7 cellular contexts compared by ENCODE assay signal in genomic region chr12:102120886-102121285, GRCh38.
DNase-seq lines count a peak whose midpoint lies in the region; ATAC-seq and FAIRE-seq lines count a peak whose summit lies in the region.

No MANE protein-coding gene starts in this region.

- peaks cover 26% of the 10 kb centered on the region for H3K4me1 Mint-ChIP-seq in stimulated activated naive CD8-positive, alpha-beta T cell treated with anti-CD3 and anti-CD28 coated beads, Interleukin-15, amount 100 ng/mL, for 72 hours

- no peaks in the 10 kb centered on the region for H3K27me3 Mint-ChIP-seq in stimulated activated naive CD8-positive, alpha-beta T cell treated with anti-CD3 and anti-CD28 coated beads, Interleukin-15, amount 100 ng/mL, for 72 hours

- peak; percentile 52 for DNase-seq in EH (ENCODE audit: low read depth)
- DNase-seq in HTR-8/SVneo (ENCODE audit: insufficient read length, low spot score), result peak; percentile 6
- peak; percentile 27 for DNase-seq in UCSD-AML1 (lab: John Stamatoyannopoulos, UW; ENCODE audit: unreplicated experiment)
- DNase-seq in glomerular visceral epithelial cell (ENCODE audit: extremely low spot score), result peak; percentile 33
- peak in 1 of 2 donors; percentile 2 for DNase-seq in stimulated activated naive CD8-positive, alpha-beta T cell treated with anti-CD3 and anti-CD28 coated beads, Interleukin-15, amount 100 ng/mL, for 72 hours
- DNase-seq in NCI-H510A treated with DMSO at 0.1 percent for 48 hours (lab: John Stamatoyannopoulos, UW), result no peak
- DNase-seq in hypothalamus (lab: John Stamatoyannopoulos, UW), result no peak

- H3K27ac Mint-ChIP-seq in stimulated activated naive CD8-positive, alpha-beta T cell treated with anti-CD3 and anti-CD28 coated beads, Interleukin-15, amount 100 ng/mL, for 72 hours, result peak overlapping the region; percentile 92 to 98

- no peak for FAIRE-seq in HTR-8/SVneo (lab: Jason Lieb, UNC)

- H3K4me3 Mint-ChIP-seq in stimulated activated naive CD8-positive, alpha-beta T cell treated with anti-CD3 and anti-CD28 coated beads, Interleukin-15, amount 100 ng/mL, for 72 hours, result peak overlapping the region; percentile 79 to 94

- no peaks in the 10 kb centered on the region for H3K9me3 Mint-ChIP-seq in stimulated activated naive CD8-positive, alpha-beta T cell treated with anti-CD3 and anti-CD28 coated beads, Interleukin-15, amount 100 ng/mL, for 72 hours

- ATAC-seq in stimulated activated naive CD8-positive, alpha-beta T cell treated with anti-CD3 and anti-CD28 coated beads, Interleukin-15, amount 100 ng/mL, for 72 hours, result no peak

Comparison
In these comparisons a context has a peak if more than half of its experiments do, and no peak if none do; other contexts are left out.
1. DNase-seq: peak in EH (single experiment), HTR-8/SVneo (single experiment), UCSD-AML1 (single experiment) and glomerular visceral epithelial cell (single experiment); none in NCI-H510A treated with DMSO at 0.1 percent for 48 hours (single experiment) and hypothalamus (0 of 51).